1 cellular context compared by ENCODE assay signal in the genomic region with DNA sequence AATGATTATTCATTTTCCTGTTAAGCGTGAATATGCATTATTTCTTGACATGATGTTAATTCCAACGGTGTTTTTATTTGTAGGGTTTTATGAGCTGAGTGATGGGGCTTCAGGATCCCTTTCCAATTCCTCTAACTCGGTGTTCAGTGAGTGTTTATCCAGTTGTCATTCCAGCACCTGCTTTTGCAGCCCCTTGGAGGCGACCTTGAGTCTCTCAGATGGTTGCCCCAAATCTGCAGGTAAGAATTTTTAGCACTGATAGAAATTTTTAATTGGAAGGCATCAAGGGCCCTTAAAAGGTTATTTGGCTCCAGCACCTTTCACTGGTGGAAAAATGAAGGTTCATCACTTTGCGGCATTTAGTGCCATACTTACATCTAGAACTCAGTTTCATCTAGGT.
TF ChIP-seq lines count a peak whose summit lies in the region.

No MANE protein-coding gene starts in this region.

TF ChIP-seq in H1, 55 proteins besides CTCF, POLR2A, EP300 and RAD21 (continued from another document):
- TF ChIP-seq, protein P1, sequence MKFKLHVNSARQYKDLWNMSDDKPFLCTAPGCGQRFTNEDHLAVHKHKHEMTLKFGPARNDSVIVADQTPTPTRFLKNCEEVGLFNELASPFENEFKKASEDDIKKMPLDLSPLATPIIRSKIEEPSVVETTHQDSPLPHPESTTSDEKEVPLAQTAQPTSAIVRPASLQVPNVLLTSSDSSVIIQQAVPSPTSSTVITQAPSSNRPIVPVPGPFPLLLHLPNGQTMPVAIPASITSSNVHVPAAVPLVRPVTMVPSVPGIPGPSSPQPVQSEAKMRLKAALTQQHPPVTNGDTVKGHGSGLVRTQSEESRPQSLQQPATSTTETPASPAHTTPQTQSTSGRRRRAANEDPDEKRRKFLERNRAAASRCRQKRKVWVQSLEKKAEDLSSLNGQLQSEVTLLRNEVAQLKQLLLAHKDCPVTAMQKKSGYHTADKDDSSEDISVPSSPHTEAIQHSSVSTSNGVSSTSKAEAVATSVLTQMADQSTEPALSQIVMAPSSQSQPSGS (IDR thresholded peaks at IDR 0.05; ENCODE audit: low read length): no peak
- TF ChIP-seq KDM1A (IDR thresholded peaks at IDR 0.05; ENCODE audit: borderline replicate concordance, low read length): no peak
- TF ChIP-seq MAFK (IDR thresholded peaks at IDR 0.05; ENCODE audit: low read depth, low read length): no peak
- TF ChIP-seq BRCA1 (IDR thresholded peaks at IDR 0.05; ENCODE audit: low read depth, low read length): no peak
- no peak for TF ChIP-seq SP4 (IDR thresholded peaks at IDR 0.05; ENCODE audit: low read length)
- TF ChIP-seq ASH2L (IDR thresholded peaks at IDR 0.05; ENCODE audit: low read length): no peak
